15 cellular contexts compared by ENCODE assay signal in genomic region chr2:215808996-215809395, GRCh38.
A peak's percentile ranks its signal among the peaks of the same experiment; 100 is the strongest.
DNase-seq lines count a peak whose midpoint lies in the region; ATAC-seq and TF ChIP-seq lines count a peak whose summit lies in the region.
"Had no signal": no experiment of that assay in that cellular context is flagged by ENCODE, and none has a peak within 500 bp of the region (broad histone marks: within the 10 kb centered on the region; RNA-seq: fewer than 3 reads in every experiment).

No MANE protein-coding gene starts in this region.

- intact Hi-C loops in right cardiac atrium (cut with DNase I) (no loop called here), left ventricle myocardium superior (cut with micrococcal nuclease) (no loop called here)

- no peak overlapping the region for H3K27ac Mint-ChIP-seq in stimulated activated naive CD8-positive, alpha-beta T cell treated with anti-CD3 and anti-CD28 coated beads, Interleukin-15, amount 100 ng/mL, for 72 hours
- H3K27ac Mint-ChIP-seq: activated naive CD8-positive, alpha-beta T cell; mesothelial cell of epicardium had no signal

- H3K4me3 ChIP-seq in right cardiac atrium (ENCODE audit: low read length), result peak overlapping the region; percentile 35
- no peak overlapping the region for H3K4me3 ChIP-seq in astrocyte of the cerebellum (ENCODE audit: low read depth, low read length)
- H3K4me3 ChIP-seq: MG63 had no signal

- H3K27ac ChIP-seq in right cardiac atrium (ENCODE audit: low read length), result no peak overlapping the region
- no peak overlapping the region for H3K27ac ChIP-seq in foreskin keratinocyte

- H3K27me3 Mint-ChIP-seq in stimulated activated naive CD8-positive, alpha-beta T cell treated with anti-CD3 and anti-CD28 coated beads, Interleukin-15, amount 100 ng/mL, for 72 hours, result no peaks in the 10 kb centered on the region

- H3K4me1 ChIP-seq in right cardiac atrium (ENCODE audit: control insufficient read depth, insufficient read depth, low read length) (no peaks in the 10 kb centered on the region), foreskin keratinocyte (peaks cover 2% of the 10 kb centered on the region)

- ATAC-seq in right cardiac atrium, result no peak
- no peak for ATAC-seq in left ventricle myocardium superior
- peak; percentile 50 for ATAC-seq in foreskin keratinocyte
- ATAC-seq in HG02870 (IDR thresholded peaks at IDR 0.05; ENCODE audit: unreplicated experiment), result no peak
- ATAC-seq in stimulated activated naive CD8-positive, alpha-beta T cell treated with anti-CD3 and anti-CD28 coated beads, Interleukin-15, amount 100 ng/mL, for 72 hours, result no peak

- H3K4me3 Mint-ChIP-seq in stimulated activated naive CD8-positive, alpha-beta T cell treated with anti-CD3 and anti-CD28 coated beads, Interleukin-15, amount 100 ng/mL, for 72 hours, result no peak overlapping the region
- H3K4me3 Mint-ChIP-seq: activated naive CD8-positive, alpha-beta T cell; mesothelial cell of epicardium had no signal

- TF ChIP-seq CTCF in astrocyte of the cerebellum (IDR thresholded peaks at IDR 0.05; ENCODE audit: low read depth, low read length, missing control alignments) (peak; percentile 49), foreskin keratinocyte (conservative IDR thresholded peaks at IDR 0.05) (peak; percentile 47)

- H3K27me3 ChIP-seq in right cardiac atrium (ENCODE audit: control insufficient read depth, insufficient read depth) (no peaks in the 10 kb centered on the region), foreskin keratinocyte (no peaks in the 10 kb centered on the region)
- H3K27me3 ChIP-seq: MG63 had no signal

- WGBS in right cardiac atrium, result 85% methylated on average over 1 of the region's 1 CpG

- H3K9me3 Mint-ChIP-seq in stimulated activated naive CD8-positive, alpha-beta T cell treated with anti-CD3 and anti-CD28 coated beads, Interleukin-15, amount 100 ng/mL, for 72 hours, result no peaks in the 10 kb centered on the region

- in situ Hi-C loops in astrocyte of the cerebellum (cut with HindIII; ENCODE audit: low sequenced_read_pairs), result no loop called here

- DNase-seq in right cardiac atrium, result no peak
- no peak for DNase-seq in left ventricle myocardium superior
- no peak for DNase-seq in astrocyte of the cerebellum (ENCODE audit: low read depth)
- no peak for DNase-seq in foreskin keratinocyte
- no peak for DNase-seq in NCI-H345 (lab: John Stamatoyannopoulos, UW)
- DNase-seq in stimulated activated naive CD8-positive, alpha-beta T cell treated with anti-CD3 and anti-CD28 coated beads, Interleukin-15, amount 100 ng/mL, for 72 hours, result no peak
- no peak for DNase-seq in activated CD4-positive, alpha-beta T cell treated with anti-CD3 and anti-CD28 coated beads, Interleukin-2, amount 50 U/mL, for 1 hour
- DNase-seq: activated CD4-positive, CD25-positive, alpha-beta regulatory T cell; activated CD8-positive, alpha-beta memory T cell treated with anti-CD3 and anti-CD28 coated beads, Interleukin-2, amount 50 U/mL, for 4 hours; GOT3; MG63; small intestine had no signal

- H3K9me3 ChIP-seq in right cardiac atrium (ENCODE audit: control insufficient read depth, low read length), result no peaks in the 10 kb centered on the region
- H3K9me3 ChIP-seq: MG63 had no signal

- H3K4me1 Mint-ChIP-seq in stimulated activated naive CD8-positive, alpha-beta T cell treated with anti-CD3 and anti-CD28 coated beads, Interleukin-15, amount 100 ng/mL, for 72 hours, result peaks cover 20% of the 10 kb centered on the region
